Comparison of ENCODE assay signal across 25 cellular contexts in genomic region chr3:65638301-65638700, GRCh38.
"Had no signal": no experiment of that assay in that cellular context is flagged by ENCODE, and none has a peak within 500 bp of the region (broad histone marks: within the 10 kb centered on the region; RNA-seq: fewer than 3 reads in every experiment).

No MANE protein-coding gene starts in this region.

- DNase-seq: cortex of kidney; effector CD8-positive, alpha-beta T cell; effector memory CD8-positive, alpha-beta T cell; endodermal cell; esophagus squamous epithelium; foreskin fibroblast; foreskin melanocyte; gastrocnemius medialis; glutamatergic neuron; head of caudate nucleus; heart right ventricle; hippocampal formation; islet precursor cell; kidney; kidney glomerular epithelial cell; left lung; left ventricle myocardium superior; lower lobe of right lung; mesenchymal stem cell had no signal

- H3K27ac Mint-ChIP-seq: dendritic cell treated with granulocyte-macrophage colony-stimulating factor and Interleukin-4, amounts not matched to agents 40 ng/mL and 50 ng/mL, for 4 days; effector memory CD8-positive, alpha-beta T cell; endodermal cell; mesothelial cell of epicardium had no signal

- H3K9me3 Mint-ChIP-seq: endodermal cell, mesothelial cell of epicardium had no signal

- H3K27me3 Mint-ChIP-seq: dendritic cell treated with granulocyte-macrophage colony-stimulating factor and Interleukin-4, amounts not matched to agents 40 ng/mL and 50 ng/mL, for 4 days; effector memory CD8-positive, alpha-beta T cell had no signal

- H3K4me3 ChIP-seq: esophagus squamous epithelium, gastrocnemius medialis, heart right ventricle, left lung, lower lobe of right lung had no signal

- H3K27me3 ChIP-seq: esophagus squamous epithelium, gastrocnemius medialis, heart right ventricle, left lung had no signal

- H3K4me3 Mint-ChIP-seq: dendritic cell treated with granulocyte-macrophage colony-stimulating factor and Interleukin-4, amounts not matched to agents 40 ng/mL and 50 ng/mL, for 4 days; effector memory CD8-positive, alpha-beta T cell; endodermal cell; mesothelial cell of epicardium had no signal

- H3K36me3 ChIP-seq: esophagus squamous epithelium, gastrocnemius medialis, heart right ventricle, left lung, lower lobe of right lung had no signal

- H3K9me3 ChIP-seq: esophagus squamous epithelium, gastrocnemius medialis, heart right ventricle, left lung, lower lobe of right lung had no signal

- H3K27ac ChIP-seq: epithelial cell of prostate, esophagus squamous epithelium, gastrocnemius medialis, heart right ventricle, left lung, lower lobe of right lung had no signal

- ATAC-seq: effector memory CD8-positive, alpha-beta T cell; esophagus mucosa; gastrocnemius medialis; heart right ventricle; left lung; left ventricle myocardium superior; lower lobe of right lung had no signal

- FAIRE-seq: colon, endometrium, kidney had no signal

- H3K4me1 ChIP-seq: left lung, lower lobe of right lung had no signal
